ENCODE assay signal across 18 cellular contexts in genomic region chr19:5914358-5914774, GRCh38. TPM values are rescaled to one million over a fixed set of nuclear protein-coding genes. Genes with fewer than 3 reads are reported as not detected.
DNase-seq lines count a peak whose midpoint lies in the region; ATAC-seq and TF ChIP-seq lines count a peak whose summit lies in the region.
"Had no signal": no experiment of that assay in that cellular context is flagged by ENCODE, and none has a peak within 500 bp of the region (broad histone marks: within the 10 kb centered on the region; RNA-seq: fewer than 3 reads in every experiment).

No MANE protein-coding gene starts in this region.

- H3K9me3 ChIP-seq in hepatocyte (ENCODE audit: low read depth) (no peaks in the 10 kb centered on the region), prostate gland (no peaks in the 10 kb centered on the region)
- H3K9me3 ChIP-seq: SJSA1 had no signal

- H2AFZ ChIP-seq in hepatocyte = no peak overlapping the region
- H2AFZ ChIP-seq: parathyroid adenoma had no signal

- in situ Hi-C loops in brain microvascular endothelial cell (cut with HindIII; ENCODE audit: low pct_ligation_motif_present, low sequenced_read_pairs) = no loop called here

- no peak overlapping the region for H3K4me3 ChIP-seq in hepatocyte
- peak overlapping the region in 1 of 2 donors; percentile 10 for H3K4me3 ChIP-seq in prostate gland
- H3K4me3 ChIP-seq in brain microvascular endothelial cell (ENCODE audit: low read depth, low read length) = no peak overlapping the region
- H3K4me3 ChIP-seq: SJSA1 had no signal

- ATAC-seq in WTC11 (no peak), GM18505 (IDR thresholded peaks at IDR 0.05; ENCODE audit: unreplicated experiment) (no peak), HG02571 (IDR thresholded peaks at IDR 0.05; ENCODE audit: unreplicated experiment) (no peak), HG02678 (IDR thresholded peaks at IDR 0.05; ENCODE audit: unreplicated experiment) (no peak)
- ATAC-seq: activated CD8-positive, alpha-beta T cell treated with anti-CD3 and anti-CD28 coated beads, Interleukin-2, amount 10 ng/mL, durations not matched to agents 7 days and 5 days had no signal

- H3K4me2 ChIP-seq in hepatocyte = peak overlapping the region; percentile 73

- no peak overlapping the region for H3K4me3 Mint-ChIP-seq in WTC11
- H3K4me3 Mint-ChIP-seq: activated CD8-positive, alpha-beta T cell treated with anti-CD3 and anti-CD28 coated beads, Interleukin-2, amount 10 ng/mL, durations not matched to agents 7 days and 5 days had no signal

- H3K4me1 ChIP-seq in hepatocyte (ENCODE audit: insufficient read depth) (peaks cover 30% of the 10 kb centered on the region), prostate gland (replicated peaks) (peaks cover 18% of the 10 kb centered on the region)

- H3K4me1 Mint-ChIP-seq in WTC11 = no peaks in the 10 kb centered on the region

- H3K9me2 ChIP-seq in hepatocyte (replicated peaks; ENCODE audit: insufficient read depth) = no peaks in the 10 kb centered on the region

- no peaks in the 10 kb centered on the region for H3K79me2 ChIP-seq in hepatocyte
- H3K79me2 ChIP-seq: parathyroid adenoma had no signal

- peaks cover 10% of the 10 kb centered on the region for H3K36me3 Mint-ChIP-seq in WTC11

- CTCF ChIA-PET in WTC11 (lab: Charles Lee) = interaction anchor here (2.3 kb wide), 1 partner anchor 110 kb away, joined by 8 read pairs; no protein-coding TSS in a partner anchor

- peak; percentile 22 for DNase-seq in AG20443 (ENCODE audit: low spot score)
- DNase-seq in WTC11 (ENCODE audit: low spot score) = no peak
- DNase-seq in hepatocyte (ENCODE audit: low spot score) = no peak
- no peak for DNase-seq in prostate gland (ENCODE audit: low spot score)
- no peak for DNase-seq in brain microvascular endothelial cell
- DNase-seq: activated CD8-positive, alpha-beta T cell treated with anti-CD3 and anti-CD28 coated beads, Interleukin-2, amount 10 ng/mL, durations not matched to agents 7 days and 5 days; COR-L47; GDM1; NCI-H2227 treated with DMSO at 0.1 percent for 48 hours had no signal

- POLR2A ChIA-PET in WTC11 (lab: Charles Lee) = no interaction called here

- H3K36me3 ChIP-seq in hepatocyte (replicated peaks; ENCODE audit: insufficient read depth, low read depth) (no peaks in the 10 kb centered on the region), prostate gland (peaks cover 6 to 10% of the 10 kb centered on the region in 2 donors), brain microvascular endothelial cell (replicated peaks) (peaks cover 32% of the 10 kb centered on the region)

- intact Hi-C loops in prostate gland (cut with DNase I) = no loop called here

- TF ChIP-seq POLR2A in prostate gland (IDR thresholded peaks at IDR 0.05) = no peak
- no peak for TF ChIP-seq POLR2A in GM18505 (IDR thresholded peaks at IDR 0.05; ENCODE audit: borderline replicate concordance, extremely low read depth, insufficient read depth, insufficient read length)

- TF ChIP-seq CTCF in WTC11 (IDR thresholded peaks at IDR 0.05) = no peak
- no peak for TF ChIP-seq CTCF in hepatocyte (IDR thresholded peaks at IDR 0.05; ENCODE audit: poor library complexity)
- no peak for TF ChIP-seq CTCF in prostate gland (IDR thresholded peaks at IDR 0.05)
- no peak for TF ChIP-seq CTCF in brain microvascular endothelial cell (IDR thresholded peaks at IDR 0.05; ENCODE audit: low read depth, low read length, missing control alignments)

- H3K27me3 ChIP-seq in hepatocyte (no peaks in the 10 kb centered on the region), prostate gland (replicated peaks; ENCODE audit: insufficient read depth) (no peaks in the 10 kb centered on the region), brain microvascular endothelial cell (replicated peaks) (no peaks in the 10 kb centered on the region)
- H3K27me3 ChIP-seq: SJSA1 had no signal

- WGBS in hepatocyte (ENCODE audit: low lambda C conversion rate, missing lambda C conversion rate) = 95% methylated on average over 22 of the region's 22 CpGs
- 54% methylated on average over 22 of the region's 22 CpGs for WGBS in prostate gland

- no peaks in the 10 kb centered on the region for H4K20me1 ChIP-seq in hepatocyte (ENCODE audit: insufficient read depth, poor library complexity, severe bottlenecking)

- H3K9me3 Mint-ChIP-seq in WTC11 = no peaks in the 10 kb centered on the region
- H3K9me3 Mint-ChIP-seq: activated T-helper 2 cell treated with anti-CD3 and anti-CD28 coated beads, Interferon-gamma antibody, Interleukin-2, Interleukin-4, amounts not matched to agents 10 μg/mL and 5 μg/mL and 100 μg/mL, durations not matched to agents 14 hours and 24 hours and 36 hours had no signal

- H3K27me3 Mint-ChIP-seq in WTC11 (ENCODE audit: low read depth) = no peaks in the 10 kb centered on the region

- H3K27ac ChIP-seq in hepatocyte (peak overlapping the region; percentile 90), prostate gland (peak overlapping the region; percentile 63 to 71), brain microvascular endothelial cell (no peak overlapping the region)
- H3K27ac ChIP-seq: parathyroid adenoma, SJSA1 had no signal

- no peak overlapping the region for H3K27ac Mint-ChIP-seq in WTC11
- H3K27ac Mint-ChIP-seq: activated CD8-positive, alpha-beta T cell treated with anti-CD3 and anti-CD28 coated beads, Interleukin-2, amount 10 ng/mL, durations not matched to agents 7 days and 5 days; activated T-helper 2 cell treated with anti-CD3 and anti-CD28 coated beads, Interferon-gamma antibody, Interleukin-2, Interleukin-4, amounts not matched to agents 10 μg/mL and 5 μg/mL and 100 μg/mL, durations not matched to agents 14 hours and 24 hours and 36 hours had no signal

TF ChIP-seq in WTC11, 78 proteins besides CTCF, POLR2A, EP300 and RAD21:
- no peak for TF ChIP-seq RORB (CRISPR knock-in tag; IDR thresholded peaks at IDR 0.05)
- peak; percentile 44; the same call in 1 of the 2 replicates for TF ChIP-seq PRDM15 (CRISPR knock-in tag; IDR thresholded peaks at IDR 0.05)

RNA-seq across cellular contexts. Expression of gene CAPS, which starts 0.3 kb away (rescaled TPM):
- total RNA-seq in WTC11 (2021) (4.6 to 5.8 TPM (median 5.3 TPM) in 3 replicates), hepatocyte (7.5 and 15.5 TPM in 2 replicates), prostate gland (10 to 100 TPM; 27.9 to 36.8 TPM)
- polyA plus RNA-seq in hepatocyte = 17.8 and 23.1 TPM in 2 replicates

RNA-seq across cellular contexts. Expression of gene VMAC, which starts 9.7 kb away (rescaled TPM):
- 2.5 to 3.3 TPM (median 3.3 TPM) in 3 replicates for total RNA-seq in WTC11 (2021)
- total RNA-seq in hepatocyte = 4.3 and 5.9 TPM in 2 replicates
- polyA plus RNA-seq in hepatocyte = 3.1 and 4.5 TPM in 2 replicates
- 10 to 100 TPM; 23.6 to 29.0 TPM for total RNA-seq in prostate gland

RNA-seq across cellular contexts. Expression of gene NDUFA11, which starts 10.8 kb away (rescaled TPM):
- 260 to 261 TPM (median 260 TPM) in 3 replicates for total RNA-seq in WTC11 (2021)
- 158 and 171 TPM in 2 replicates for total RNA-seq in hepatocyte
- polyA plus RNA-seq in hepatocyte = 437 and 441 TPM in 2 replicates
- total RNA-seq in prostate gland = 100 to 1,000 TPM; 259 to 327 TPM

RNA-seq across cellular contexts. Expression of gene FUT5, which starts 44.0 kb away (rescaled TPM):
- 0.16 to 0.23 TPM (median 0.17 TPM) in 3 replicates for total RNA-seq in WTC11 (2021)
- not detected in 2 replicates for total RNA-seq in hepatocyte
- polyA plus RNA-seq in hepatocyte = not detected in 2 replicates
- total RNA-seq in prostate gland = not detected
- total RNA-seq: activated CD8-positive, alpha-beta T cell treated with anti-CD3 and anti-CD28 coated beads, Interleukin-2, amount 10 ng/mL, durations not matched to agents 7 days and 5 days; activated T-helper 2 cell treated with anti-CD3 and anti-CD28 coated beads, Interferon-gamma antibody, Interleukin-2, Interleukin-4, amounts not matched to agents 10 μg/mL and 5 μg/mL and 100 μg/mL, durations not matched to agents 14 hours and 24 hours and 36 hours; aorta; fibroblast of villous mesenchyme; SJSA1 had no signal
- polyA plus RNA-seq: aorta, thymus had no signal
